ENCODE assay signal across 8 cellular contexts in the genomic region with DNA sequence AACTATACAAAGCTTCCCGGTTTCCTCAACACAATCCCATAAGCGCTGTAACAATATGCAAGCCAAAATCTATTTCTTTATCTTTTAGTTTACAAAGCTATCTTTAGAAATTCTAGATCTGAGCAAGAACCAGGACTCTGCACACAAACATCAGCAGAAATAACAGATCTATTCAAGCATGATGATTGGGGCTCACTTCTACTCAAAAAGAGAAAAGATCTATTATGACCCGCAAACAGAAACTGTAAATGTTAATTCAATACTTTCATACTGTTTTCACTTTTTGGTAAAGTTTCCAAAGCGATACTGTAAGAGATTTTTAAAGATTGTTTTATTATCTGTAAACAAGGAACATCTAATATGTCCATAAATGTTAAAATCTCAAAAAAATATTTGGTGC.
DNase-seq lines count a peak whose midpoint lies in the region; ATAC-seq and TF ChIP-seq lines count a peak whose summit lies in the region.

No MANE protein-coding gene starts in this region.

- no peak for ATAC-seq in GM19452 (IDR thresholded peaks at IDR 0.05; ENCODE audit: unreplicated experiment)
- no peak for ATAC-seq in GM19035 (IDR thresholded peaks at IDR 0.05; ENCODE audit: unreplicated experiment)

- H3K9me3 ChIP-seq in transverse colon = no peaks in the 10 kb centered on the region

- peak overlapping the region; percentile 94 for H3K27ac ChIP-seq in layer of hippocampus (ENCODE audit: low read depth, low read length)
- peak overlapping the region; percentile 96 to 99 (median 98) for H3K27ac ChIP-seq in transverse colon

- no peaks in the 10 kb centered on the region for H3K36me3 Mint-ChIP-seq in activated naive CD4-positive, alpha-beta T cell treated with anti-CD3 and anti-CD28 coated beads for 36 hours (ENCODE audit: low read depth)
- peaks cover 10% of the 10 kb centered on the region for H3K36me3 Mint-ChIP-seq in activated T-helper 2 cell treated with anti-CD3 and anti-CD28 coated beads, Interferon-gamma antibody, Interleukin-2, Interleukin-4, amounts not matched to agents 10 μg/mL and 5 μg/mL and 100 μg/mL, durations not matched to agents 14 hours and 24 hours and 36 hours (ENCODE audit: low read depth)

- peaks cover 51% of the 10 kb centered on the region for H3K4me1 Mint-ChIP-seq in activated naive CD4-positive, alpha-beta T cell treated with anti-CD3 and anti-CD28 coated beads for 36 hours (ENCODE audit: low read depth)
- H3K4me1 Mint-ChIP-seq in activated T-helper 2 cell treated with anti-CD3 and anti-CD28 coated beads, Interferon-gamma antibody, Interleukin-2, Interleukin-4, amounts not matched to agents 10 μg/mL and 5 μg/mL and 100 μg/mL, durations not matched to agents 14 hours and 24 hours and 36 hours (ENCODE audit: low read depth) = peaks cover 44% of the 10 kb centered on the region

- DNase-seq in activated naive CD4-positive, alpha-beta T cell treated with anti-CD3 and anti-CD28 coated beads for 36 hours = no peak
- no peak for DNase-seq in activated naive CD4-positive, alpha-beta T cell treated with Interleukin-2 at 50 U/mL for 16 hours
- no peak for DNase-seq in activated T-helper 2 cell treated with anti-CD3 and anti-CD28 coated beads, Interferon-gamma antibody, Interleukin-2, Interleukin-4, amounts not matched to agents 10 μg/mL and 5 μg/mL and 100 μg/mL, durations not matched to agents 14 hours and 24 hours and 36 hours (ENCODE audit: low spot score)
- DNase-seq in transverse colon (no peak), RKO (ENCODE audit: low spot score) (no peak)

- no peaks in the 10 kb centered on the region for H3K9me3 Mint-ChIP-seq in activated naive CD4-positive, alpha-beta T cell treated with anti-CD3 and anti-CD28 coated beads for 36 hours
- no peaks in the 10 kb centered on the region for H3K9me3 Mint-ChIP-seq in activated T-helper 2 cell treated with anti-CD3 and anti-CD28 coated beads, Interferon-gamma antibody, Interleukin-2, Interleukin-4, amounts not matched to agents 10 μg/mL and 5 μg/mL and 100 μg/mL, durations not matched to agents 14 hours and 24 hours and 36 hours

- in situ Hi-C loops in transverse colon (cut with MboI; ENCODE audit: low pct_ligation_motif_present in 1 of 4, low pct_unique_long_range_greater_than_20kb in 1 of 4, low sequenced_read_pairs in 3 of 4) = no loop called here

- peaks cover 25 to 72% (median 33%) of the 10 kb centered on the region in 4 donors for H3K4me1 ChIP-seq in transverse colon

- H3K27me3 Mint-ChIP-seq in activated naive CD4-positive, alpha-beta T cell treated with anti-CD3 and anti-CD28 coated beads for 36 hours (ENCODE audit: low read depth) = no peaks in the 10 kb centered on the region
- no peaks in the 10 kb centered on the region for H3K27me3 Mint-ChIP-seq in activated T-helper 2 cell treated with anti-CD3 and anti-CD28 coated beads, Interferon-gamma antibody, Interleukin-2, Interleukin-4, amounts not matched to agents 10 μg/mL and 5 μg/mL and 100 μg/mL, durations not matched to agents 14 hours and 24 hours and 36 hours (ENCODE audit: low read depth)

- no peak for TF ChIP-seq EP300 in transverse colon (IDR thresholded peaks at IDR 0.05; ENCODE audit: low read depth)

- intact Hi-C loops in activated naive CD4-positive, alpha-beta T cell treated with anti-CD3 and anti-CD28 coated beads for 36 hours (cut with micrococcal nuclease) = loop anchor here (1.0 to 5.0 kb wide), 10 partner anchors 51 to 1049 kb away; a partner anchor contains a TSS
- intact Hi-C loops in activated T-helper 2 cell treated with anti-CD3 and anti-CD28 coated beads, Interferon-gamma antibody, Interleukin-2, Interleukin-4, amounts not matched to agents 10 μg/mL and 5 μg/mL and 100 μg/mL, durations not matched to agents 14 hours and 24 hours and 36 hours (cut with micrococcal nuclease) = loop anchor here (1.0 to 5.0 kb wide), 8 partner anchors 65 to 449 kb away; a partner anchor contains a TSS
- intact Hi-C loops in transverse colon (cut with DNase I; ENCODE audit: low total_unique reads) = loop anchor here (10.0 kb wide), 2 partner anchors 53 to 463 kb away; no protein-coding TSS in a partner anchor

- peak overlapping the region; percentile 89 for H3K4me3 Mint-ChIP-seq in activated naive CD4-positive, alpha-beta T cell treated with anti-CD3 and anti-CD28 coated beads for 36 hours
- peak overlapping the region; percentile 90 for H3K4me3 Mint-ChIP-seq in activated T-helper 2 cell treated with anti-CD3 and anti-CD28 coated beads, Interferon-gamma antibody, Interleukin-2, Interleukin-4, amounts not matched to agents 10 μg/mL and 5 μg/mL and 100 μg/mL, durations not matched to agents 14 hours and 24 hours and 36 hours (ENCODE audit: low read depth)

- H3K4me3 ChIP-seq in transverse colon = peak overlapping the region; percentile 64 to 98 (median 82)

- peak overlapping the region; percentile 83 for H3K27ac Mint-ChIP-seq in activated naive CD4-positive, alpha-beta T cell treated with anti-CD3 and anti-CD28 coated beads for 36 hours
- H3K27ac Mint-ChIP-seq in activated T-helper 2 cell treated with anti-CD3 and anti-CD28 coated beads, Interferon-gamma antibody, Interleukin-2, Interleukin-4, amounts not matched to agents 10 μg/mL and 5 μg/mL and 100 μg/mL, durations not matched to agents 14 hours and 24 hours and 36 hours = peak overlapping the region; percentile 64

- 29 to 36% methylated on average over 4 of the region's 4 CpGs for WGBS in transverse colon (ENCODE audit: low coverage in 1 of 2), 2 donors

- TF ChIP-seq CTCF in transverse colon (IDR thresholded peaks at IDR 0.05) = no peak

- H3K36me3 ChIP-seq in transverse colon = no peaks in the 10 kb centered on the region

- CTCF ChIA-PET in activated naive CD4-positive, alpha-beta T cell treated with anti-CD3 and anti-CD28 coated beads for 36 hours (lab: Charles Lee) = interaction anchor here (1.5 kb wide), 1 partner anchor 65 kb away, joined by 7 read pairs; no protein-coding TSS in a partner anchor

- TF ChIP-seq POLR2A in transverse colon (IDR thresholded peaks at IDR 0.05) = no peak

- H3K27me3 ChIP-seq in layer of hippocampus (ENCODE audit: control insufficient read depth, insufficient read depth, low read length) = no peaks in the 10 kb centered on the region
- no peaks in the 10 kb centered on the region for H3K27me3 ChIP-seq in transverse colon
